Comparison of ENCODE assay signal across 15 cellular contexts in genomic region chr9:23431459-23431858, GRCh38.
DNase-seq lines count a peak whose midpoint lies in the region; ATAC-seq and TF ChIP-seq lines count a peak whose summit lies in the region.
"Had no signal": no experiment of that assay in that cellular context is flagged by ENCODE, and none has a peak within 500 bp of the region (broad histone marks: within the 10 kb centered on the region; RNA-seq: fewer than 3 reads in every experiment).

No MANE protein-coding gene starts in this region.

- ATAC-seq in left lobe of liver: peak; percentile 84
- ATAC-seq: A549, GM12878 had no signal

- no peak for TF ChIP-seq CTCF in LNCaP clone FGC (IDR thresholded peaks at IDR 0.05; ENCODE audit: control insufficient read depth, extremely low read depth, insufficient read depth)

- H3K4me3 ChIP-seq in LNCaP clone FGC (ENCODE audit: low read depth, low read length): no peak overlapping the region
- H3K4me3 ChIP-seq: A549, GM12878 had no signal

- peak; percentile 13 for DNase-seq in NCI-H2171 treated with DMSO at 0.1 percent for 48 hours (lab: John Stamatoyannopoulos, UW)
- DNase-seq in NCI-H2171 (lab: John Stamatoyannopoulos, UW): no peak
- DNase-seq in LNCaP clone FGC (ENCODE audit: low read depth): peak; percentile 2
- DNase-seq in NCI-H128 (lab: John Stamatoyannopoulos, UW; ENCODE audit: unreplicated experiment): peak; percentile 8
- DNase-seq in left lobe of liver (ENCODE audit: low spot score): peak; percentile 61
- no peak for DNase-seq in 8988T
- no peak for DNase-seq in DMS53 treated with DMSO at 0.1 percent for 48 hours (lab: John Stamatoyannopoulos, UW; ENCODE audit: unreplicated experiment)
- DNase-seq: AML-193; Caco-2; CD4-positive, alpha-beta T cell; DND-41; EL; H9 had no signal

Comparison
In these comparisons a context has a peak if more than half of its experiments do, and no peak if none do; other contexts are left out.
1. DNase-seq: peak in NCI-H2171 treated with DMSO at 0.1 percent for 48 hours (single experiment), LNCaP clone FGC (single experiment), NCI-H128 (single experiment) and left lobe of liver (single experiment); none in NCI-H2171 (single experiment), 8988T (single experiment) and DMS53 treated with DMSO at 0.1 percent for 48 hours (single experiment).